ENCODE assay signal across 8 cellular contexts in the genomic region with DNA sequence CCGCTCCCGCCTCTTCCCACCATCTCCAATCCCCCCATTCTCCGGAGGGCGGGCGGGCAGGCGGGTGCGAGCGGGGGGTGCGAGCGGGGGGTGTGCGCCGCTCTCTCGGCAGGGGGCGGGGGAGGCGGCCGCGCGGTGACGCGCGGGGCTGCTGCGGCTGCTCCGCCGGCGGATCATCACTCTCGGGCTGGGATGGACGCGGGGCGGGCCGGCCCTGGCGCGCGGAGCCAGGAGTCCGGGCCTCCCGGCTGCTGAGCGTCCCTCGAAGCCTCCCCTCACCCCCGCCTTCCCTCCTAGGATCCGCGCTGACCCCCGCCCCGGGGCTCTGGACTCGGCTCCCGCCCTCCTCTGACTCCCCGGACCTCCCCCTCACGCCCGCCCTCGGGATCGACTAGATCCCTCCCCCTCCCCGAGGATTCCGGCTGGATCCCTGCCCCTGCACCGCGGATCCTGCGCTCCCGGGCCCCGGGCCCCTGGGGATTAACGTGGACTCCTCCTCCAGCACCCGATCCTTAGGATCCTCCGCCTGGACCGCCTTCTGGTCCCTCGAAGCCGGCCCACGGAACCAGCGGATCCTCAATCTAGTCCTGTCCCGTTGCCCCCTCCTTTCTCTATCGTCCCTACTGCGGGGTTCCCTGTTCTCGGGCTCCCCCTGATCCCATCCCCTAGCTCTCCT. TPM values are rescaled to one million over a fixed set of nuclear protein-coding genes. Genes with fewer than 3 reads are reported as not detected.
DNase-seq lines count a peak whose midpoint lies in the region; TF ChIP-seq lines count a peak whose summit lies in the region.

No MANE protein-coding gene starts in this region.

- DNase-seq in GM19240 (ENCODE audit: insufficient read length, low spot score) (peak; percentile 57), MG63 (no peak), foreskin fibroblast (peak in 1 of 2 donors; percentile 63), mesenteric fat pad (ENCODE audit: low spot score) (no peak), NCI-H526 treated with DMSO at 0.1 percent for 48 hours (lab: John Stamatoyannopoulos, UW) (no peak)
- DNase-seq in activated T-helper 1 cell treated with anti-CD3 and anti-CD28 coated beads, Interleukin-12 subunit alpha, Interleukin-12 subunit beta, Interleukin-2, Interleukin-4 antibody, amounts not matched to agents 30 ng/mL and 10 ng/mL and 1 ng/mL, durations not matched to agents 14 hours and 24 hours and 36 hours (ENCODE audit: low spot score): no peak

- no peaks in the 10 kb centered on the region for H3K9me3 Mint-ChIP-seq in activated T-helper 1 cell treated with anti-CD3 and anti-CD28 coated beads, Interleukin-12 subunit alpha, Interleukin-12 subunit beta, Interleukin-2, Interleukin-4 antibody, amounts not matched to agents 30 ng/mL and 10 ng/mL and 1 ng/mL, durations not matched to agents 14 hours and 24 hours and 36 hours

- intact Hi-C loops in activated T-helper 1 cell treated with anti-CD3 and anti-CD28 coated beads, Interleukin-12 subunit alpha, Interleukin-12 subunit beta, Interleukin-2, Interleukin-4 antibody, amounts not matched to agents 30 ng/mL and 10 ng/mL and 1 ng/mL, durations not matched to agents 14 hours and 24 hours and 36 hours (cut with micrococcal nuclease): loop anchor here (1.0 to 5.0 kb wide), 19 partner anchors 11 to 963 kb away; a partner anchor contains a TSS

- H3K27me3 ChIP-seq in ACC112 (ENCODE audit: insufficient read depth, low read length) (no peaks in the 10 kb centered on the region), MG63 (no peaks in the 10 kb centered on the region), parathyroid adenoma (ENCODE audit: control insufficient read depth, insufficient read depth, low read length) (no peaks in the 10 kb centered on the region)

- peaks cover 2% of the 10 kb centered on the region for H3K36me3 Mint-ChIP-seq in activated T-helper 1 cell treated with anti-CD3 and anti-CD28 coated beads, Interleukin-12 subunit alpha, Interleukin-12 subunit beta, Interleukin-2, Interleukin-4 antibody, amounts not matched to agents 30 ng/mL and 10 ng/mL and 1 ng/mL, durations not matched to agents 14 hours and 24 hours and 36 hours (ENCODE audit: low read depth)

- H3K27ac Mint-ChIP-seq in activated T-helper 1 cell treated with anti-CD3 and anti-CD28 coated beads, Interleukin-12 subunit alpha, Interleukin-12 subunit beta, Interleukin-2, Interleukin-4 antibody, amounts not matched to agents 30 ng/mL and 10 ng/mL and 1 ng/mL, durations not matched to agents 14 hours and 24 hours and 36 hours: peak overlapping the region; percentile 95

- TF ChIP-seq CTCF in foreskin fibroblast (IDR thresholded peaks at IDR 0.05; ENCODE audit: low read depth, low read length) (no peak), parathyroid adenoma (IDR thresholded peaks at IDR 0.05) (no peak)

- H3K79me2 ChIP-seq in ACC112 (ENCODE audit: control insufficient read depth, insufficient read depth, low read length, unreplicated experiment): peaks cover 26% of the 10 kb centered on the region
- peaks cover 3% of the 10 kb centered on the region for H3K79me2 ChIP-seq in parathyroid adenoma

- H3K27ac ChIP-seq in ACC112 (ENCODE audit: low read depth, low read length) (no peak overlapping the region), parathyroid adenoma (peak overlapping the region; percentile 72)

- H3K4me3 ChIP-seq in ACC112 (ENCODE audit: low read depth, low read length) (peak overlapping the region; percentile 89), MG63 (peak overlapping the region; percentile 57), foreskin fibroblast (ENCODE audit: low read depth in 1 of 2, low read length in 2 of 2) (peak overlapping the region; percentile 79 to 87), parathyroid adenoma (ENCODE audit: low read depth, low read length) (peak overlapping the region; percentile 65)

- H3K4me2 ChIP-seq in parathyroid adenoma (ENCODE audit: low read length): peak overlapping the region; percentile 87

- H3K36me3 ChIP-seq in ACC112 (ENCODE audit: insufficient read depth, low read length) (0 out of 2 replicates have a peak, but pooled peaks cover 7% of the 10 kb centered on the region), MG63 (no peaks in the 10 kb centered on the region; the same call in 1 of the 2 replicates), parathyroid adenoma (ENCODE audit: control insufficient read depth, insufficient read depth, low read length) (no peaks in the 10 kb centered on the region)

- peaks cover 22% of the 10 kb centered on the region for H3K27me3 Mint-ChIP-seq in activated T-helper 1 cell treated with anti-CD3 and anti-CD28 coated beads, Interleukin-12 subunit alpha, Interleukin-12 subunit beta, Interleukin-2, Interleukin-4 antibody, amounts not matched to agents 30 ng/mL and 10 ng/mL and 1 ng/mL, durations not matched to agents 14 hours and 24 hours and 36 hours (ENCODE audit: insufficient read depth)

- H3K4me1 Mint-ChIP-seq in activated T-helper 1 cell treated with anti-CD3 and anti-CD28 coated beads, Interleukin-12 subunit alpha, Interleukin-12 subunit beta, Interleukin-2, Interleukin-4 antibody, amounts not matched to agents 30 ng/mL and 10 ng/mL and 1 ng/mL, durations not matched to agents 14 hours and 24 hours and 36 hours (ENCODE audit: low read depth): peaks cover 13% of the 10 kb centered on the region

- H3K4me1 ChIP-seq in ACC112 (ENCODE audit: control insufficient read depth, insufficient read depth, low read length, unreplicated experiment) (peaks cover 9% of the 10 kb centered on the region), parathyroid adenoma (peaks cover 11% of the 10 kb centered on the region)

- H3K9me3 ChIP-seq in MG63 (no peaks in the 10 kb centered on the region), parathyroid adenoma (ENCODE audit: control insufficient read depth, low read length) (no peaks in the 10 kb centered on the region)

- H3K4me3 Mint-ChIP-seq in activated T-helper 1 cell treated with anti-CD3 and anti-CD28 coated beads, Interleukin-12 subunit alpha, Interleukin-12 subunit beta, Interleukin-2, Interleukin-4 antibody, amounts not matched to agents 30 ng/mL and 10 ng/mL and 1 ng/mL, durations not matched to agents 14 hours and 24 hours and 36 hours: peak overlapping the region; percentile 92

- no peak overlapping the region for H3K9ac ChIP-seq in parathyroid adenoma

- H2AFZ ChIP-seq in ACC112 (ENCODE audit: low read length, unreplicated experiment) (peak overlapping the region; percentile 85), parathyroid adenoma (peak overlapping the region; percentile 81)

RNA-seq across cellular contexts. Expression of a gene that starts 1.0 kb away (rescaled TPM):
- total RNA-seq in MG63 (2014; rRNA removed; shearing (Covaris generic); ENCODE audit: low replicate concordance): 3.6 and 52.0 TPM in 2 replicates
- total RNA-seq in activated T-helper 1 cell treated with anti-CD3 and anti-CD28 coated beads, Interleukin-12 subunit alpha, Interleukin-12 subunit beta, Interleukin-2, Interleukin-4 antibody, amounts not matched to agents 30 ng/mL and 10 ng/mL and 1 ng/mL, durations not matched to agents 14 hours and 24 hours and 36 hours: 53.5 and 54.7 TPM in 2 replicates
- total RNA-seq in mesenteric fat pad: 68.7 TPM

RNA-seq across cellular contexts. Expression of a gene that starts 2.8 kb away (rescaled TPM):
- 0.54 and 1.0 TPM in 2 replicates for total RNA-seq in MG63 (2014; rRNA removed; shearing (Covaris generic); ENCODE audit: low replicate concordance)
- 2.3 and 2.7 TPM in 2 replicates for total RNA-seq in activated T-helper 1 cell treated with anti-CD3 and anti-CD28 coated beads, Interleukin-12 subunit alpha, Interleukin-12 subunit beta, Interleukin-2, Interleukin-4 antibody, amounts not matched to agents 30 ng/mL and 10 ng/mL and 1 ng/mL, durations not matched to agents 14 hours and 24 hours and 36 hours
- 21.0 TPM for total RNA-seq in mesenteric fat pad

RNA-seq across cellular contexts. Expression of a gene that starts 10.6 kb away (rescaled TPM):
- total RNA-seq in MG63 (2014; rRNA removed; shearing (Covaris generic); ENCODE audit: low replicate concordance): 2.8 and 7.3 TPM in 2 replicates
- 77.1 and 78.2 TPM in 2 replicates for total RNA-seq in activated T-helper 1 cell treated with anti-CD3 and anti-CD28 coated beads, Interleukin-12 subunit alpha, Interleukin-12 subunit beta, Interleukin-2, Interleukin-4 antibody, amounts not matched to agents 30 ng/mL and 10 ng/mL and 1 ng/mL, durations not matched to agents 14 hours and 24 hours and 36 hours
- 42.6 TPM for total RNA-seq in mesenteric fat pad

RNA-seq across cellular contexts. Expression of a gene that starts 15.2 kb away (rescaled TPM):
- not detected in 2 replicates for total RNA-seq in MG63 (2014; rRNA removed; shearing (Covaris generic); ENCODE audit: low replicate concordance)
- not detected in 2 replicates for total RNA-seq in activated T-helper 1 cell treated with anti-CD3 and anti-CD28 coated beads, Interleukin-12 subunit alpha, Interleukin-12 subunit beta, Interleukin-2, Interleukin-4 antibody, amounts not matched to agents 30 ng/mL and 10 ng/mL and 1 ng/mL, durations not matched to agents 14 hours and 24 hours and 36 hours
- total RNA-seq in mesenteric fat pad: not detected

RNA-seq across cellular contexts. Expression of a gene that starts 20.5 kb away (rescaled TPM):
- total RNA-seq in MG63 (2014; rRNA removed; shearing (Covaris generic); ENCODE audit: low replicate concordance): not detected in 2 replicates
- not detected in 2 replicates for total RNA-seq in activated T-helper 1 cell treated with anti-CD3 and anti-CD28 coated beads, Interleukin-12 subunit alpha, Interleukin-12 subunit beta, Interleukin-2, Interleukin-4 antibody, amounts not matched to agents 30 ng/mL and 10 ng/mL and 1 ng/mL, durations not matched to agents 14 hours and 24 hours and 36 hours
- not detected for total RNA-seq in mesenteric fat pad
